Comparison of ENCODE assay signal across 9 cellular contexts in the genomic region with DNA sequence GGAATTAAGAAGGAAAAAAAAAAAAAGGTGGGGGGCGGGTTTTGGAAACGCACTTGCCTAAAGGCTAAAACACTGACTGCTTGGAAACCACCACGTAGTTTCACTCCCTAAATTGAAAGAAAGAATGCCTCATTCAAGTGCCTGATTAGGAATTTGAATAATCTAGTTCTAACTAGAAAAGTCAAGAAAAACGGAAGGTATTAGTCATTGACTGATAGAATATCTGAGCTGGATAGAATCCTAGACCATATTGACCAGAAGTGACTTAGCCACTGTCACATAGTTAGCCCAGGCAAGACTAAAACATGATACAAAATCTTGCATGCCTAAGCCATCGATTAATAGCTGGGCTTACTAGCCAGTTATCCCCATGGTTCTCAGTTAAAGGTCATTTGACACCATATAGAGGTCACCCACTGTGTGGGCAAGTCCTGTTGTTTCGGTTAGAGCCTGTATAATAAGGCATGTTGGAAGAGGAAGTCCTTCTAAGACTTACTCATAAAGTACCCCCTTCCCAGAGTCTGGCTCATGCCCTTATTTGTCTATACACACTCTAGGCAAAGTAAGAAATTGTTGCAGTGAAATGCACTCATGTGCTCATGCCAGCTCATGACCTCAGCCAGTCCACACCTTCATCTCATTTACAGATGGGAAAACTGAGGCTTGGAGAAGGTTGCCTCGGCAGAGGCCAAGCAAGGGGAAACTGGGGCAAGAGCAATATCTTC. TPM values are rescaled to one million over a fixed set of nuclear protein-coding genes. Genes with fewer than 3 reads are reported as not detected.
DNase-seq lines count a peak whose midpoint lies in the region; ATAC-seq and TF ChIP-seq lines count a peak whose summit lies in the region.
"Had no signal": no experiment of that assay in that cellular context is flagged by ENCODE, and none has a peak within 500 bp of the region (broad histone marks: within the 10 kb centered on the region; RNA-seq: fewer than 3 reads in every experiment).

No MANE protein-coding gene starts in this region.

- no peaks in the 10 kb centered on the region for H3K9me3 Mint-ChIP-seq in effector memory CD8-positive, alpha-beta T cell
- H3K9me3 Mint-ChIP-seq in mesothelial cell of epicardium: peaks cover 9% of the 10 kb centered on the region

- in situ Hi-C loops in Caki2 (cut with HindIII; ENCODE audit: low pct_unique_long_range_greater_than_20kb, low sequenced_read_pairs): no loop called here

- H3K27me3 Mint-ChIP-seq in effector memory CD8-positive, alpha-beta T cell: no peaks in the 10 kb centered on the region
- H3K27me3 Mint-ChIP-seq in mesothelial cell of epicardium (ENCODE audit: low read depth): peaks cover 10% of the 10 kb centered on the region

- ATAC-seq in GM21528 (IDR thresholded peaks at IDR 0.05; ENCODE audit: low FRiP score, unreplicated experiment): peak; percentile 83
- no peak for ATAC-seq in effector memory CD8-positive, alpha-beta T cell (replicated peaks)

- peak; percentile 37 for DNase-seq in Caki2 (ENCODE audit: low read depth)
- peak; percentile 95 for DNase-seq in HT1080 (ENCODE audit: low read depth)
- DNase-seq in dermis blood vessel endothelial cell: peak; percentile 16
- no peak for DNase-seq in AML-193 (lab: John Stamatoyannopoulos, UW)
- DNase-seq in UCSD-AML1 (lab: John Stamatoyannopoulos, UW; ENCODE audit: unreplicated experiment): no peak
- no peak for DNase-seq in effector memory CD8-positive, alpha-beta T cell
- DNase-seq in mesothelial cell of epicardium (ENCODE audit: low spot score in 2 of 2, unreplicated experiment in 2 of 2): no peak
- DNase-seq: KG1 had no signal

- H3K4me1 Mint-ChIP-seq in effector memory CD8-positive, alpha-beta T cell (ENCODE audit: low read depth in 2 of 2): no peaks in the 10 kb centered on the region
- H3K4me1 Mint-ChIP-seq in mesothelial cell of epicardium: peaks cover 44% of the 10 kb centered on the region

- no peak overlapping the region for H3K27ac Mint-ChIP-seq in effector memory CD8-positive, alpha-beta T cell
- H3K27ac Mint-ChIP-seq in mesothelial cell of epicardium: no peak overlapping the region

- H3K36me3 Mint-ChIP-seq in effector memory CD8-positive, alpha-beta T cell (ENCODE audit: insufficient read depth): no peaks in the 10 kb centered on the region
- peaks cover 3% of the 10 kb centered on the region for H3K36me3 Mint-ChIP-seq in mesothelial cell of epicardium

- H3K4me3 Mint-ChIP-seq in effector memory CD8-positive, alpha-beta T cell: no peak overlapping the region
- H3K4me3 Mint-ChIP-seq in mesothelial cell of epicardium: no peak overlapping the region

- TF ChIP-seq CTCF in mesothelial cell of epicardium (IDR thresholded peaks at IDR 0.05; ENCODE audit: unreplicated experiment): no peak

RNA-seq across cellular contexts. Expression of a gene that starts 40.2 kb away (rescaled TPM):
- total RNA-seq in Caki2 (2014; rRNA removed; shearing (Covaris generic); ENCODE audit: low replicate concordance): 4.0 and 11.0 TPM in 2 replicates
- total RNA-seq in HT1080 (2014; rRNA removed; shearing (Covaris generic)): 16.0 and 18.9 TPM in 2 replicates
- polyA plus RNA-seq in HT1080 (2015; cell fraction: cytosol; rRNA removed): 9.4 and 10.1 TPM in 2 replicates
- 25.6 and 35.8 TPM in 2 replicates for polyA plus RNA-seq in HT1080 (2015; cell fraction: nucleus; rRNA removed)
- 0.05 and 0.17 TPM in 2 replicates for total RNA-seq in dermis blood vessel endothelial cell
- total RNA-seq in mesothelial cell of epicardium: 2.2 to 3.2 TPM (median 2.5 TPM) in 3 replicates

Comparison
In these comparisons a context has a peak if more than half of its experiments do, and no peak if none do; other contexts are left out.
1. DNase-seq: peak in Caki2 (single experiment), HT1080 (single experiment) and dermis blood vessel endothelial cell (single experiment); none in AML-193 (0 of 2), UCSD-AML1 (single experiment), effector memory CD8-positive, alpha-beta T cell (0 of 3) and mesothelial cell of epicardium (0 of 2).